33 cellular contexts compared by ENCODE assay signal in the genomic region with DNA sequence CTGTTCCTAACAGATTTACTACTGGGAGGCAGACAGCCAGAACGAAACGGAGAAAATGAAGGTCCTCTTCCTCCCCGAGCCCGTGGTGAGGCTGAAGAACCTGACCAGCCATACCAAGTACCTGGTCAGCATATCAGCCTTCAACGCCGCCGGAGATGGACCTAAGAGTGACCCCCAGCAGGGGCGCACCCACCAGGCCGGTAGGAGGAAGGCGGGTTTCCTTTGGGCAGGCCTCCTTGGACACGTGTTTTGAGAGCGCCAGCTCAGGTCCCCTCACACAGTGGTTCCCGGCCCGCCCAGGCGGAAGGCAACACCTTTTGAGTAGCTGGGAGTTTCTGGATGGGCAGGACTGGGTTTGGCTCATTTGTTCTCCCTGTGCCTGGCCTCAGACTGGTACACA.
"Had no signal": no experiment of that assay in that cellular context is flagged by ENCODE, and none has a peak within 500 bp of the region (broad histone marks: within the 10 kb centered on the region; RNA-seq: fewer than 3 reads in every experiment).

No MANE protein-coding gene starts in this region.

- H3K27ac ChIP-seq: brain microvascular endothelial cell, SJSA1, WERI-Rb-1 had no signal

- H3K4me3 Mint-ChIP-seq: activated CD4-positive, alpha-beta memory T cell treated with anti-CD3 and anti-CD28 coated beads, Interleukin-2, amount 10 ng/mL, durations not matched to agents 7 days and 5 days; activated CD8-positive, alpha-beta memory T cell treated with anti-CD3 and anti-CD28 coated beads, Interleukin-2, amount 10 ng/mL, durations not matched to agents 7 days and 5 days; activated naive CD8-positive, alpha-beta T cell treated with anti-CD3 and anti-CD28 coated beads for 36 hours; activated T-cell treated with anti-CD3 and anti-CD28 coated beads, Interleukin-2, amount 50 U/mL, for 72 hours; activated T-helper 17 cell treated with anti-CD3 and anti-CD28 coated beads, Interleukin-2, amount 50 U/mL, for 72 hours had no signal

- H3K9me3 ChIP-seq: SJSA1 had no signal

- H3K4me3 ChIP-seq: K562, SJSA1 had no signal

- FAIRE-seq: K562 had no signal

- H3K36me3 ChIP-seq: brain microvascular endothelial cell, WERI-Rb-1 had no signal

- H3K4me1 ChIP-seq: SJSA1 had no signal

- H3K27ac Mint-ChIP-seq: activated CD4-positive, alpha-beta memory T cell treated with anti-CD3 and anti-CD28 coated beads, Interleukin-2, amount 10 ng/mL, durations not matched to agents 7 days and 5 days; activated CD8-positive, alpha-beta memory T cell treated with anti-CD3 and anti-CD28 coated beads, Interleukin-2, amount 10 ng/mL, durations not matched to agents 7 days and 5 days; activated naive CD8-positive, alpha-beta T cell treated with anti-CD3 and anti-CD28 coated beads for 36 hours; activated T-cell treated with anti-CD3 and anti-CD28 coated beads, Interleukin-2, amount 50 U/mL, for 72 hours; activated T-helper 17 cell treated with anti-CD3 and anti-CD28 coated beads, Interleukin-2, amount 50 U/mL, for 72 hours had no signal

- H3K4me1 Mint-ChIP-seq: activated CD4-positive, alpha-beta memory T cell treated with anti-CD3 and anti-CD28 coated beads, Interleukin-2, amount 10 ng/mL, durations not matched to agents 7 days and 5 days; activated CD8-positive, alpha-beta memory T cell treated with anti-CD3 and anti-CD28 coated beads, Interleukin-2, amount 10 ng/mL, durations not matched to agents 7 days and 5 days; activated naive CD8-positive, alpha-beta T cell treated with anti-CD3 and anti-CD28 coated beads for 36 hours; activated T-helper 17 cell treated with anti-CD3 and anti-CD28 coated beads, Interleukin-2, amount 50 U/mL, for 72 hours had no signal

- H3K36me3 Mint-ChIP-seq: activated CD8-positive, alpha-beta memory T cell treated with anti-CD3 and anti-CD28 coated beads, Interleukin-2, amount 10 ng/mL, durations not matched to agents 7 days and 5 days; activated naive CD8-positive, alpha-beta T cell treated with anti-CD3 and anti-CD28 coated beads for 36 hours had no signal

- ATAC-seq: activated CD8-positive, alpha-beta memory T cell treated with anti-CD3 and anti-CD28 coated beads, Interleukin-2, amount 10 ng/mL, durations not matched to agents 7 days and 5 days; activated T-cell treated with anti-CD3 and anti-CD28 coated beads, Interleukin-2, amount 50 U/mL, for 72 hours; activated T-helper 17 cell treated with anti-CD3 and anti-CD28 coated beads, Interleukin-2, amount 50 U/mL, for 72 hours; K562; Panc1 had no signal

- DNase-seq: activated CD4-positive, alpha-beta memory T cell treated with anti-CD3 and anti-CD28 coated beads, Interleukin-2, amount 10 ng/mL, durations not matched to agents 7 days and 5 days; activated CD4-positive, alpha-beta T cell treated with anti-CD3 and anti-CD28 coated beads for 1 hour; activated CD4-positive, alpha-beta T cell treated with anti-CD3 and anti-CD28 coated beads for 48 hours; activated CD4-positive, CD25-positive, alpha-beta regulatory T cell; activated CD8-positive, alpha-beta memory T cell treated with anti-CD3 and anti-CD28 coated beads for 24 hours; activated CD8-positive, alpha-beta memory T cell treated with anti-CD3 and anti-CD28 coated beads, Interleukin-2, amount 10 ng/mL, durations not matched to agents 7 days and 5 days; activated effector memory CD4-positive, alpha-beta T cell treated with anti-CD3 and anti-CD28 coated beads, Interleukin-2, amount 50 U/mL, for 16 hours; activated naive CD4-positive, alpha-beta T cell; activated naive CD4-positive, alpha-beta T cell treated with anti-CD3 and anti-CD28 coated beads, Interleukin-2, amount 50 U/mL, for 16 hours; activated naive CD8-positive, alpha-beta T cell treated with anti-CD3 and anti-CD28 coated beads for 36 hours; activated T-cell treated with anti-CD3 and anti-CD28 coated beads, Interleukin-2, amount 50 U/mL, for 1 hour; activated T-cell treated with anti-CD3 and anti-CD28 coated beads, Interleukin-2, amount 50 U/mL, for 72 hours; amniotic stem cell; brain microvascular endothelial cell; NCI-H1092 treated with DMSO at 0.1 percent for 48 hours; NCI-H1417; NCI-H146; NCI-H187; NCI-H2029 treated with DMSO at 0.1 percent for 48 hours; NCI-H2107; NCI-H2171; NCI-H226; NCI-H524 treated with DMSO at 0.1 percent for 48 hours; SHP77 treated with DMSO at 0.1 percent for 48 hours; SW 1271; T-helper 1 cell; T-helper 2 cell; T-helper 9 cell; WERI-Rb-1 had no signal

- H3K9me3 Mint-ChIP-seq: activated CD4-positive, alpha-beta memory T cell treated with anti-CD3 and anti-CD28 coated beads, Interleukin-2, amount 10 ng/mL, durations not matched to agents 7 days and 5 days; activated naive CD8-positive, alpha-beta T cell treated with anti-CD3 and anti-CD28 coated beads for 36 hours; activated T-cell treated with anti-CD3 and anti-CD28 coated beads, Interleukin-2, amount 50 U/mL, for 72 hours; activated T-helper 17 cell treated with anti-CD3 and anti-CD28 coated beads, Interleukin-2, amount 50 U/mL, for 72 hours had no signal

- H3K27me3 Mint-ChIP-seq: activated CD4-positive, alpha-beta memory T cell treated with anti-CD3 and anti-CD28 coated beads, Interleukin-2, amount 10 ng/mL, durations not matched to agents 7 days and 5 days; activated CD8-positive, alpha-beta memory T cell treated with anti-CD3 and anti-CD28 coated beads, Interleukin-2, amount 10 ng/mL, durations not matched to agents 7 days and 5 days; activated naive CD8-positive, alpha-beta T cell treated with anti-CD3 and anti-CD28 coated beads for 36 hours; activated T-helper 17 cell treated with anti-CD3 and anti-CD28 coated beads, Interleukin-2, amount 50 U/mL, for 72 hours had no signal

- H3K27me3 ChIP-seq: brain microvascular endothelial cell, SJSA1 had no signal
